In genomic region chr6:82066196-82066595, GRCh38 we compare ENCODE assay signal across 21 cellular contexts.
DNase-seq lines count a peak whose midpoint lies in the region; ATAC-seq, FAIRE-seq and TF ChIP-seq lines count a peak whose summit lies in the region.
"Had no signal": no experiment of that assay in that cellular context is flagged by ENCODE, and none has a peak within 500 bp of the region (broad histone marks: within the 10 kb centered on the region; RNA-seq: fewer than 3 reads in every experiment).

No MANE protein-coding gene starts in this region.

- H3K4me1 ChIP-seq in DND-41 (ENCODE audit: insufficient read depth, low read length) (peaks cover 16% of the 10 kb centered on the region), Loucy (ENCODE audit: insufficient read depth, low read length, poor library complexity, severe bottlenecking) (peaks cover 22% of the 10 kb centered on the region), GM12878 (ENCODE audit: control insufficient read depth, insufficient read depth, low read length) (peaks cover 3% of the 10 kb centered on the region; the same call in 1 of the 2 replicates), osteoblast (ENCODE audit: insufficient read depth, low read length) (peaks cover 3% of the 10 kb centered on the region)
- H3K4me1 ChIP-seq: A549, Caco-2 had no signal

- H3K9ac ChIP-seq in DND-41 (ENCODE audit: low read depth, low read length) (no peak overlapping the region), Loucy (ENCODE audit: low read depth, low read length, poor library complexity, severe bottlenecking) (no peak overlapping the region), GM12878 (ENCODE audit: control insufficient read depth, insufficient read depth, low read length) (no peak overlapping the region)

- no peaks in the 10 kb centered on the region for H3K9me2 ChIP-seq in Loucy (replicated peaks; ENCODE audit: low read depth, low read length)

- no peak for TF ChIP-seq EP300 in GM12878 (IDR thresholded peaks at IDR 0.05; ENCODE audit: borderline replicate concordance in 1 of 2, control insufficient read depth in 1 of 2, low read depth in 2 of 2, low read length in 2 of 2)

- no peak for FAIRE-seq in GM12878 (lab: Jason Lieb, UNC)
- FAIRE-seq: A549, D721Med had no signal

- no peaks in the 10 kb centered on the region for H3K79me2 ChIP-seq in DND-41 (ENCODE audit: insufficient read depth, low read length)
- no peaks in the 10 kb centered on the region for H3K79me2 ChIP-seq in Loucy (ENCODE audit: insufficient read depth, low read length)
- no peaks in the 10 kb centered on the region for H3K79me2 ChIP-seq in GM12878 (ENCODE audit: control insufficient read depth, insufficient read depth, low read length)
- no peaks in the 10 kb centered on the region for H3K79me2 ChIP-seq in osteoblast (ENCODE audit: insufficient read depth, low read length)

- TF ChIP-seq POLR2A in GM12878 (IDR thresholded peaks at IDR 0.05; ENCODE audit: low read depth, low read length) = no peak

- DNase-seq in DND-41 = no peak
- DNase-seq in GM12878 (ENCODE audit: low read depth, low spot score) = no peak
- DNase-seq in osteoblast (ENCODE audit: insufficient read length, low spot score, missing footprints) = no peak
- no peak for DNase-seq in GM13977 (ENCODE audit: low spot score)
- no peak for DNase-seq in activated T-cell treated with anti-CD3 and anti-CD28 coated beads, Interleukin-2, amount 50 U/mL, for 48 hours
- DNase-seq in GM03348 (ENCODE audit: low spot score) = no peak
- DNase-seq: AML-193; Caco-2; CD4-positive, alpha-beta T cell; GOT3; H7; HFFc6; IMR-90 had no signal

- H3K9me3 ChIP-seq in DND-41 (ENCODE audit: insufficient read depth, low read length, severe bottlenecking) = no peaks in the 10 kb centered on the region
- no peaks in the 10 kb centered on the region for H3K9me3 ChIP-seq in Loucy (ENCODE audit: insufficient read depth, low read depth, low read length)
- H3K9me3 ChIP-seq in GM12878 (replicated peaks; ENCODE audit: control insufficient read depth, insufficient read depth, low read length) = no peaks in the 10 kb centered on the region
- no peaks in the 10 kb centered on the region for H3K9me3 ChIP-seq in osteoblast (ENCODE audit: low read depth, low read length)
- H3K9me3 ChIP-seq: A549, Caco-2 had no signal

- H3K36me3 ChIP-seq in DND-41 (ENCODE audit: insufficient read depth, low read length) = no peaks in the 10 kb centered on the region
- H3K36me3 ChIP-seq in Loucy (ENCODE audit: insufficient read depth, low read length) = no peaks in the 10 kb centered on the region
- H3K36me3 ChIP-seq in GM12878 (ENCODE audit: control insufficient read depth in 2 of 2, insufficient read depth in 2 of 2, low read length in 1 of 2) = no peaks in the 10 kb centered on the region
- H3K36me3 ChIP-seq in osteoblast (ENCODE audit: insufficient read depth, low read length) = no peaks in the 10 kb centered on the region

- no peak for ATAC-seq in DND-41 (ENCODE audit: insufficient read depth, low read depth)
- ATAC-seq in GM12878 = no peak
- ATAC-seq: A549, HCT116, K562 had no signal

- H3K27ac ChIP-seq in DND-41 (ENCODE audit: low read length) (0 out of 2 replicates have a peak overlapping the region, but pooled peaks have one; percentile 32), GM12878 (ENCODE audit: control insufficient read depth, insufficient read depth) (no peak overlapping the region), osteoblast (ENCODE audit: low read depth, low read length) (no peak overlapping the region)
- H3K27ac ChIP-seq: 22Rv1, A549, C4-2B, HL-60 had no signal

- H2AFZ ChIP-seq in DND-41 (ENCODE audit: low read depth, low read length) (peak overlapping the region; percentile 71; the same call in 1 of the 2 replicates), Loucy (ENCODE audit: low read length) (peak overlapping the region; percentile 93), GM12878 (ENCODE audit: control insufficient read depth, low read depth, low read length) (peak overlapping the region; percentile 77; the same call in 1 of the 2 replicates), osteoblast (ENCODE audit: low read length) (peak overlapping the region; percentile 40)

- SMC1A ChIA-PET in GM12878 (lab: Charles Lee; ENCODE audit: uncharacterized antibody, unreplicated experiment) = interaction anchor here (1.0 to 1.8 kb wide), 4 partner anchors 10 to 165 kb away, joined by 4 to 10 read pairs (median 6); no protein-coding TSS in a partner anchor

- no peak for TF ChIP-seq CTCF in DND-41 (IDR thresholded peaks at IDR 0.05; ENCODE audit: borderline replicate concordance, extremely low read depth, low read length, poor library complexity, severe bottlenecking)
- no peak for TF ChIP-seq CTCF in Loucy (conservative IDR thresholded peaks at IDR 0.05; ENCODE audit: low read length)
- TF ChIP-seq CTCF in GM12878 (IDR thresholded peaks at IDR 0.05 in 2 of 3, conservative IDR thresholded peaks at IDR 0.05 in 1 of 3; ENCODE audit: control insufficient read depth in 2 of 3, extremely low read depth in 1 of 3, insufficient read depth in 1 of 3, low read depth in 3 of 3, low read length in 3 of 3) = no peak
- no peak for TF ChIP-seq CTCF in osteoblast (IDR thresholded peaks at IDR 0.05; ENCODE audit: extremely low read depth, low read depth, low read length)
- no peak for TF ChIP-seq CTCF in GM13977 (IDR thresholded peaks at IDR 0.05; ENCODE audit: extremely low read depth, insufficient read depth, missing control alignments)

- no peak overlapping the region for H3K4me2 ChIP-seq in DND-41 (ENCODE audit: insufficient read depth, low read length)
- H3K4me2 ChIP-seq in Loucy (ENCODE audit: low read depth, low read length, poor library complexity, severe bottlenecking) = peak overlapping the region; percentile 33
- no peak overlapping the region for H3K4me2 ChIP-seq in GM12878 (ENCODE audit: control insufficient read depth, insufficient read depth)
- no peak overlapping the region for H3K4me2 ChIP-seq in osteoblast (ENCODE audit: insufficient read depth, low read length)
- H3K4me2 ChIP-seq: A549 had no signal

- intact Hi-C loops in GM12878 (cut with micrococcal nuclease; ENCODE audit: unreplicated experiment) = no loop called here

- CTCF ChIA-PET in GM12878 (lab: Yijun Ruan, JAX) = interaction anchor here (0.6 to 1.3 kb wide), 4 partner anchors 9 to 205 kb away, joined by 3 to 5 read pairs (median 4); no protein-coding TSS in a partner anchor

- H4K20me1 ChIP-seq in DND-41 (ENCODE audit: insufficient read depth, low read length) = no peaks in the 10 kb centered on the region
- H4K20me1 ChIP-seq in Loucy (ENCODE audit: insufficient read depth, low read length, poor library complexity, severe bottlenecking) = no peaks in the 10 kb centered on the region
- no peaks in the 10 kb centered on the region for H4K20me1 ChIP-seq in GM12878 (ENCODE audit: control insufficient read depth, insufficient read depth)
- H4K20me1 ChIP-seq in osteoblast (ENCODE audit: insufficient read depth, low read length) = no peaks in the 10 kb centered on the region

- POLR2A ChIA-PET in GM12878 (lab: Charles Lee) = no interaction called here

- in situ Hi-C loops in GM12878 (cut with MboI) = no loop called here
- in situ Hi-C loops in GM13977 (cut with MboI; ENCODE audit: low pct_unique_long_range_greater_than_20kb, low sequenced_read_pairs, unreplicated experiment) = no loop called here

- TF ChIP-seq RAD21 in GM12878 (IDR thresholded peaks at IDR 0.05; ENCODE audit: insufficient read depth, low read depth, low read length) = no peak

- RAD21 ChIA-PET in GM12878 (lab: Charles Lee; ENCODE audit: unreplicated experiment) = interaction anchor here (1.0 to 1.4 kb wide), 4 partner anchors 24 to 313 kb away, joined by 3 to 6 read pairs (median 4); partner anchors contain the start of gene TENT5A

- no TSS peak for BruUV-seq in GM12878 (replicated peaks; lab: Mats Ljungman, UMichigan)

- H3K4me3 ChIP-seq in DND-41 (ENCODE audit: low read depth in 1 of 2, low read length in 2 of 2) = no peak overlapping the region
- no peak overlapping the region for H3K4me3 ChIP-seq in Loucy (ENCODE audit: low read length, poor library complexity, severe bottlenecking)
- no peak overlapping the region for H3K4me3 ChIP-seq in GM12878
- H3K4me3 ChIP-seq in osteoblast (ENCODE audit: insufficient read depth, low read length) = no peak overlapping the region
- H3K4me3 ChIP-seq: A549, K562 had no signal

- H3F3A ChIP-seq in Loucy (ENCODE audit: low read depth) = no peaks in the 10 kb centered on the region

- H3K27me3 ChIP-seq in DND-41 (ENCODE audit: insufficient read depth, low read length, poor library complexity) (no peaks in the 10 kb centered on the region), Loucy (ENCODE audit: insufficient read depth, low read length, poor library complexity, severe bottlenecking) (no peaks in the 10 kb centered on the region), GM12878 (replicated peaks in 1 of 2; ENCODE audit: control insufficient read depth in 2 of 2, insufficient read depth in 2 of 2, low read length in 1 of 2) (no peaks in the 10 kb centered on the region), osteoblast (ENCODE audit: insufficient read depth, low read length) (no peaks in the 10 kb centered on the region)

TF ChIP-seq in GM12878, 131 proteins besides CTCF, POLR2A, EP300 and RAD21 (continues in another document):
- TF ChIP-seq, protein P1, sequence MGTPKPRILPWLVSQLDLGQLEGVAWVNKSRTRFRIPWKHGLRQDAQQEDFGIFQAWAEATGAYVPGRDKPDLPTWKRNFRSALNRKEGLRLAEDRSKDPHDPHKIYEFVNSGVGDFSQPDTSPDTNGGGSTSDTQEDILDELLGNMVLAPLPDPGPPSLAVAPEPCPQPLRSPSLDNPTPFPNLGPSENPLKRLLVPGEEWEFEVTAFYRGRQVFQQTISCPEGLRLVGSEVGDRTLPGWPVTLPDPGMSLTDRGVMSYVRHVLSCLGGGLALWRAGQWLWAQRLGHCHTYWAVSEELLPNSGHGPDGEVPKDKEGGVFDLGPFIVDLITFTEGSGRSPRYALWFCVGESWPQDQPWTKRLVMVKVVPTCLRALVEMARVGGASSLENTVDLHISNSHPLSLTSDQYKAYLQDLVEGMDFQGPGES (IDR thresholded peaks at IDR 0.05) = no peak
- TF ChIP-seq MXI1 (IDR thresholded peaks at IDR 0.05; ENCODE audit: low read depth, low read length) (no peak), SKIL (IDR thresholded peaks at IDR 0.05; ENCODE audit: low read depth, poor library complexity, severe bottlenecking) (no peak), STAT1 (conservative IDR thresholded peaks at IDR 0.05) (no peak)

Comparison
In these comparisons a context has a peak if more than half of its experiments do, and no peak if none do; other contexts are left out.
1. H2AFZ ChIP-seq: peak in every context shown above with its lines; median percentile 93 in Loucy; 77 in GM12878; 71 in DND-41; 40 in osteoblast.